Comparison of ENCODE assay signal across 14 cellular contexts in the genomic region with DNA sequence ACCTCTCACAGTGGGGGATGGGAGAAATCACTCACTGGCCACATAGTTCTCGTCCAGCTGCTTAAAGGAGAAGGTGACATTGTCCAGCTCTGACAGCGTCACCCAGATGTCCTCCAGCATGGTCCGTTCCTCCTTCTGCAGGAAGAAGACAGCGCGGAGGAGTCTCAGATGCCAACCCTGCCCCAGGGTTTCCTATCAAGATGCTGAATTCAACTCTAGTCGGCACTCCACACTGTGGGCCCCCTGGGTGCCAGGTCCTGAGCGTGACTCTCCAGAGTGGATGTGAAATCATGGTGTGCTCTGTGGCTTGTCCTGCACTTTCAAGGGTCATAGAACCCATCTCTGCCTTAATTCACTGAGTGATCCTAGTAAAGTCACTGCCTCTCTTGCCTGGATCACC.
"Had no signal": no experiment of that assay in that cellular context is flagged by ENCODE, and none has a peak within 500 bp of the region (broad histone marks: within the 10 kb centered on the region; RNA-seq: fewer than 3 reads in every experiment).

No MANE protein-coding gene starts in this region.

- H3K27me3 Mint-ChIP-seq: activated B cell treated with CpG ODN at 0.5 μM for 24 hours; activated CD4-positive, alpha-beta T cell treated with anti-CD3 and anti-CD28 coated beads, Interleukin-2, amount 10 ng/mL, durations not matched to agents 7 days and 5 days; memory B cell; stimulated activated naive CD8-positive, alpha-beta T cell treated with anti-CD3 and anti-CD28 coated beads, Interleukin-15, Interleukin-2, amounts not matched to agents 100 ng/mL and 50 ng/mL, for 24 hours had no signal

- ATAC-seq: foreskin keratinocyte, left lung, sciatic nerve had no signal

- DNase-seq: activated B cell treated with CpG ODN at 0.5 μM for 24 hours; activated CD4-positive, alpha-beta T cell treated with anti-CD3 and anti-CD28 coated beads, Interleukin-2, amount 10 ng/mL, durations not matched to agents 7 days and 5 days; activated naive CD4-positive, alpha-beta T cell treated with Interleukin-2 at 50 U/mL for 16 hours; activated T-cell treated with anti-CD3 and anti-CD28 coated beads, Interleukin-2, amount 50 U/mL, for 1 hour; amygdala; brain microvascular endothelial cell; foreskin keratinocyte; nephron progenitor cell; T-helper 2 cell had no signal

- H3K27ac Mint-ChIP-seq: activated CD4-positive, alpha-beta T cell treated with anti-CD3 and anti-CD28 coated beads, Interleukin-2, amount 10 ng/mL, durations not matched to agents 7 days and 5 days; nephron progenitor cell had no signal

- H3K4me3 Mint-ChIP-seq: activated B cell treated with CpG ODN at 0.5 μM for 24 hours; activated CD4-positive, alpha-beta T cell treated with anti-CD3 and anti-CD28 coated beads, Interleukin-2, amount 10 ng/mL, durations not matched to agents 7 days and 5 days; memory B cell; nephron progenitor cell; stimulated activated naive CD8-positive, alpha-beta T cell treated with anti-CD3 and anti-CD28 coated beads, Interleukin-15, Interleukin-2, amounts not matched to agents 100 ng/mL and 50 ng/mL, for 24 hours had no signal

- H3K9me3 ChIP-seq: left lung, thoracic aorta had no signal

- H3K9me3 Mint-ChIP-seq: activated B cell treated with CpG ODN at 0.5 μM for 24 hours; activated CD4-positive, alpha-beta T cell treated with anti-CD3 and anti-CD28 coated beads, Interleukin-2, amount 10 ng/mL, durations not matched to agents 7 days and 5 days; memory B cell; nephron progenitor cell; stimulated activated naive CD8-positive, alpha-beta T cell treated with anti-CD3 and anti-CD28 coated beads, Interleukin-15, Interleukin-2, amounts not matched to agents 100 ng/mL and 50 ng/mL, for 24 hours had no signal

- H3K4me1 Mint-ChIP-seq: activated B cell treated with CpG ODN at 0.5 μM for 24 hours had no signal
